In genomic region chr2:231411871-231412615, GRCh38 we compare ENCODE assay signal across 8 cellular contexts.
A peak's percentile ranks its signal among the peaks of the same experiment; 100 is the strongest.
DNase-seq lines count a peak whose midpoint lies in the region; ATAC-seq and TF ChIP-seq lines count a peak whose summit lies in the region.

No MANE protein-coding gene starts in this region.

- DNase-seq in CD1c-positive myeloid dendritic cell (ENCODE audit: extremely low spot score) (peak; percentile 85), NCI-H82 treated with DMSO at 0.1 percent for 48 hours (lab: John Stamatoyannopoulos, UW; ENCODE audit: unreplicated experiment) (peak; percentile 42), erythroblast (lab: John Stamatoyannopoulos, UW) (peak; percentile 74 to 79)
- DNase-seq in activated CD8-positive, alpha-beta memory T cell treated with anti-CD3 and anti-CD28 coated beads, Interleukin-2, amount 50 U/mL, for 1 hour (ENCODE audit: extremely low read depth): peak; percentile 51
- peak; percentile 45 to 59 for DNase-seq in stimulated activated CD8-positive, alpha-beta memory T cell treated with anti-CD3 and anti-CD28 coated beads, Interleukin-7, amount 100 ng/mL, for 1 hour (ENCODE audit: low read depth in 2 of 2)

- ATAC-seq in GM19043 (IDR thresholded peaks at IDR 0.05; ENCODE audit: low read depth, unreplicated experiment) (peak; percentile 98), HG03280 (IDR thresholded peaks at IDR 0.05; ENCODE audit: unreplicated experiment) (peak; percentile 98)

- no peaks in the 10 kb centered on the region for H3K9me3 ChIP-seq in mucosa of rectum (ENCODE audit: control insufficient read depth in 2 of 2, low read length in 2 of 2)

- H3K9ac ChIP-seq in mucosa of rectum (ENCODE audit: low read depth in 1 of 2, low read length in 2 of 2): peak overlapping the region; percentile 68 to 85

- TF ChIP-seq POLR2A in erythroblast (IDR thresholded peaks at IDR 0.05; ENCODE audit: low read length): no peak

- no peaks in the 10 kb centered on the region for H3K27me3 ChIP-seq in mucosa of rectum (ENCODE audit: control insufficient read depth in 2 of 2, insufficient read depth in 2 of 2, low read length in 2 of 2)

- no peaks in the 10 kb centered on the region for H3K36me3 ChIP-seq in mucosa of rectum (ENCODE audit: control insufficient read depth in 2 of 2, insufficient read depth in 2 of 2, low read length in 2 of 2)

- H3K4me1 ChIP-seq in mucosa of rectum (ENCODE audit: control insufficient read depth in 2 of 2, insufficient read depth in 2 of 2, low read length in 2 of 2): peaks cover 31 to 41% of the 10 kb centered on the region in 2 donors

- peak overlapping the region; percentile 68 to 72 for H3K4me3 ChIP-seq in mucosa of rectum (ENCODE audit: low read length in 2 of 2)

- H3K27ac ChIP-seq in mucosa of rectum (ENCODE audit: low read depth in 2 of 2, low read length in 2 of 2): peak overlapping the region; percentile 84 to 95

Comparison
In these comparisons a context has a peak if more than half of its experiments do, and no peak if none do; other contexts are left out.
1. Peak in every context shown above with its lines: DNase-seq, ATAC-seq, H3K4me3 ChIP-seq and H3K27ac ChIP-seq.